1 cellular context compared by ENCODE assay signal in the genomic region with DNA sequence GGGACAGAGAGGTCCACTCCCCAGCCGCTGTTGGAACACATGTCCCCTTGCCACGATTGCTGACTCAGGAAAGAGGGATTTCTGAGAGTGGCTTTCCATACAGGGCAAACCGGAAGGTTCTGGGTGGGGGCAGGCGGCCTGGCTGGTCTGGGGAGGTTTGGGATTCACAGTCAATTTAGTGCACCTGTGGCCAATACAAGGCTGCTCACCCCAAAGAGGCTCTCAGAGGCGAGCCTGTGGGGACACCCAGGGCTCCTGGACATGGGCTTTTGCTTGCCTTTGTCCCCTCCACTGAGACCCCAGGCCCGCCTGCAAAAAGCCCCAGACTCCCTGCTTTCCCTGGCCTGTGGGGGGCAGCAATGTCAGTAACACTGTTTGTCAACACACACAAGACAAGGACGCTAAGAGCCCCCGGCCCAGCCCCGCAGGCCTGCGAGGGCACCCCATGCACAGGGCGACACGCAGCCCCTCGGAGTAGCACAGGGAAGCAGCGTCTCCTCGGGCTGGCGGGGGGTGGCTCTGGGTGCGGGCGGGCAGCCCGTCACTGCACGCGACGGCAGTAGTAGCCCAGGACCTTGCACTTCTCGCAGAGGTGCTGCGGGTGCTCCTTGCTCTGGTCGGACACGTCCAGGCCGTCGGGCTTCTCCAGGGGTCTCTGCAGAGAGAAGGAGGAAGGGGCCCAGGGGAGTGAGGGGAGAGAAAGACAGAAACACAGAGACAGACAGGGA.
A peak's percentile ranks its signal among the peaks of the same experiment; 100 is the strongest.
TF ChIP-seq lines count a peak whose summit lies in the region.

No MANE protein-coding gene starts in this region.

TF ChIP-seq in H1, 55 proteins besides CTCF, POLR2A, EP300 and RAD21:
- TF ChIP-seq, protein P1, sequence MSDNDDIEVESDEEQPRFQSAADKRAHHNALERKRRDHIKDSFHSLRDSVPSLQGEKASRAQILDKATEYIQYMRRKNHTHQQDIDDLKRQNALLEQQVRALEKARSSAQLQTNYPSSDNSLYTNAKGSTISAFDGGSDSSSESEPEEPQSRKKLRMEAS (IDR thresholded peaks at IDR 0.05), result no peak
- TF ChIP-seq MAFK (IDR thresholded peaks at IDR 0.05; ENCODE audit: low read depth, low read length) (peak; percentile 54; the same call in 1 of the 2 replicates), RBBP5 (IDR thresholded peaks at IDR 0.05; ENCODE audit: borderline replicate concordance, low read depth, low read length) (no peak), NRF1 (IDR thresholded peaks at IDR 0.05; ENCODE audit: low read depth, low read length) (no peak), CBX8 (IDR thresholded peaks at IDR 0.05; ENCODE audit: borderline replicate concordance, low read depth, low read length) (no peak)
